25 cellular contexts compared by ENCODE assay signal in the genomic region with DNA sequence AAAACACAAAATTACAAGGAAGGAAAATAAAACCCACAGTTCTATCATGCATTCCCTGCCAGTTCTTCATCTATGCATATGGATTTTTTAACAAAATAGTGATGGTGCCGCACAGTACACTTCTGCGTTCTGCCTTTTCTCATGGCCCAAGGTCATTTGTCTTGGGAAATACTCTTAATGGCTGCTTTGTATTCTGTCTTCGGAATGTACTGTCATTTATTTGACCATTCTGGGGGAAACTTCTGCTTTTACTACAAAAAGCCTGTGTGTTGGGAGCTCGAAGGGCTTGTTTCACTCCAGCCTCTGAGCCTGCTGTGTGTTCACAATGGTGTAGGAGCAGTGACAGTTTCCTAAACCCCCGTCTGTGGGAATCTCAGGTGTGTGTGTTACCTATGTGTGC.
"Had no signal": no experiment of that assay in that cellular context is flagged by ENCODE, and none has a peak within 500 bp of the region (broad histone marks: within the 10 kb centered on the region; RNA-seq: fewer than 3 reads in every experiment).

No MANE protein-coding gene starts in this region.

- H3K4me3 ChIP-seq: hepatocyte, left ventricle myocardium inferior, lung, mucosa of descending colon, pancreas, prostate gland, smooth muscle cell, tibial nerve, uterus had no signal

- H3K27ac Mint-ChIP-seq: nephron progenitor cell; stimulated activated memory B cell treated with anti-CD40 and anti-IgM and Interleukin-4, amounts not matched to agents 10 μg/mL and 1 μg/mL and 100 μg/mL, for 72 hours; stimulated activated naive CD8-positive, alpha-beta T cell treated with anti-CD3 and anti-CD28 coated beads, Interleukin-15, amount 100 ng/mL, for 72 hours; type B pancreatic cell had no signal

- H2AFZ ChIP-seq: hepatocyte had no signal

- H3K27me3 ChIP-seq: hepatocyte had no signal

- ATAC-seq: mucosa of descending colon; naive thymus-derived CD4-positive, alpha-beta T cell; pancreas; right cardiac atrium; stimulated activated memory B cell treated with anti-CD40 and anti-IgM and Interleukin-4, amounts not matched to agents 10 μg/mL and 1 μg/mL and 100 μg/mL, for 72 hours; stimulated activated naive CD8-positive, alpha-beta T cell treated with anti-CD3 and anti-CD28 coated beads, Interleukin-15, amount 100 ng/mL, for 72 hours had no signal

- H3K36me3 Mint-ChIP-seq: naive thymus-derived CD4-positive, alpha-beta T cell; stimulated activated memory B cell treated with anti-CD40 and anti-IgM and Interleukin-4, amounts not matched to agents 10 μg/mL and 1 μg/mL and 100 μg/mL, for 72 hours; type B pancreatic cell had no signal

- DNase-seq: islet precursor cell; left ventricle myocardium inferior; midbrain; mucosa of descending colon; naive thymus-derived CD4-positive, alpha-beta T cell; nephron progenitor cell; pancreas; posterior cingulate gyrus; retina; right cardiac atrium; stimulated activated CD4-positive, alpha-beta T cell treated with anti-CD3 and anti-CD28 coated beads, Interleukin-1b, Interleukin-23, amount 100 ng/mL, for 48 hours; stimulated activated CD4-positive, alpha-beta T cell treated with anti-CD3 and anti-CD28 coated beads, Interleukin-2, amount 100 ng/mL, for 48 hours; stimulated activated CD4-positive, alpha-beta T cell treated with anti-CD3 and anti-CD28 coated beads, Interleukin-4, amount 100 ng/mL, for 4 hours; stimulated activated CD8-positive, alpha-beta memory T cell treated with anti-CD3 and anti-CD28 coated beads, Interleukin-4, amount 100 ng/mL, for 48 hours; stimulated activated naive CD4-positive, alpha-beta T cell treated with Interleukin-2 at 50 U/mL for 16 hours; stimulated activated naive CD8-positive, alpha-beta T cell treated with anti-CD3 and anti-CD28 coated beads, Interleukin-15, amount 100 ng/mL, for 72 hours; substantia nigra; uterus had no signal

- H3K4me2 ChIP-seq: hepatocyte, smooth muscle cell had no signal

- H3K9me3 Mint-ChIP-seq: nephron progenitor cell; stimulated activated memory B cell treated with anti-CD40 and anti-IgM and Interleukin-4, amounts not matched to agents 10 μg/mL and 1 μg/mL and 100 μg/mL, for 72 hours; stimulated activated naive CD8-positive, alpha-beta T cell treated with anti-CD3 and anti-CD28 coated beads, Interleukin-15, amount 100 ng/mL, for 72 hours; type B pancreatic cell had no signal

- H3K27ac ChIP-seq: hepatocyte, left ventricle myocardium inferior, pancreas, prostate gland, uterus had no signal

- H3K9me3 ChIP-seq: left ventricle myocardium inferior, mucosa of descending colon, pancreas, prostate gland, tibial nerve, uterus had no signal

- H3K36me3 ChIP-seq: left ventricle myocardium inferior, pancreas, prostate gland, tibial nerve, uterus had no signal

- H3K4me1 ChIP-seq: left ventricle myocardium inferior, pancreas, prostate gland, uterus had no signal

- H3K4me3 Mint-ChIP-seq: naive thymus-derived CD4-positive, alpha-beta T cell; nephron progenitor cell; stimulated activated memory B cell treated with anti-CD40 and anti-IgM and Interleukin-4, amounts not matched to agents 10 μg/mL and 1 μg/mL and 100 μg/mL, for 72 hours; stimulated activated naive CD8-positive, alpha-beta T cell treated with anti-CD3 and anti-CD28 coated beads, Interleukin-15, amount 100 ng/mL, for 72 hours; type B pancreatic cell had no signal
